Comparison of ENCODE assay signal across 33 cellular contexts in the genomic region with DNA sequence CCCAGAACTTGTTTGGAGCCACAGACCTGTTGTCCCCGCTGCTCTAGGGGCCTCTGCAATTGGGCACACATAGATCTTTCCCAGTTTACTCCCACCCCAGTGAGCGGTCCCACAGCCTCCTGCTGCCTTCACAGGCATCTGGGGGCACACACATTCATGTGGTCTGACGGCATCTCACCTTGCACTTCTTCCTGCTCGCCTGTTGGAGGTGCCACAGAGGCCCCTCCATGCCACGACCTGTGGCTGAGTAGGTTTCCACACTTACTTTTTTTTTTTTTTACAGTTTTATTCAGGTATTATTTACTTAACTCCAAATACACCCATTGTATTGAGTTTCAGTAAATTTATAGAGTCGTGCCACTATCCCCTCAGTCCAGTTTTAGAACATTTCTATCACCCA.
A peak's percentile ranks its signal among the peaks of the same experiment; 100 is the strongest.
DNase-seq lines count a peak whose midpoint lies in the region; ATAC-seq and TF ChIP-seq lines count a peak whose summit lies in the region.
"Had no signal": no experiment of that assay in that cellular context is flagged by ENCODE, and none has a peak within 500 bp of the region (broad histone marks: within the 10 kb centered on the region; RNA-seq: fewer than 3 reads in every experiment).

No MANE protein-coding gene starts in this region.

- H4K20me1 ChIP-seq in GM23338 (replicated peaks; ENCODE audit: insufficient read depth) = no peaks in the 10 kb centered on the region

- no peaks in the 10 kb centered on the region for H3K79me2 ChIP-seq in GM23338 (replicated peaks; ENCODE audit: insufficient read depth)

- H3K4me3 Mint-ChIP-seq in GM23338 (no peak overlapping the region), WTC11 (no peak overlapping the region)
- H3K4me3 Mint-ChIP-seq: effector memory CD8-positive, alpha-beta T cell; mesothelial cell of epicardium; T-helper 2 cell treated with Interferon-gamma antibody and Interleukin-4, amounts not matched to agents 5 μg/mL and 100 μg/mL, for 36 hours had no signal

- no peaks in the 10 kb centered on the region for H3K4me1 ChIP-seq in BE2C
- H3K4me1 ChIP-seq in GM23338 (ENCODE audit: insufficient read depth) = no peaks in the 10 kb centered on the region; the same call in 1 of the 2 replicates
- peaks cover 0 to 4% of the 10 kb centered on the region in 2 donors for H3K4me1 ChIP-seq in neuronal stem cell (ENCODE audit: control insufficient read depth in 2 of 2, insufficient read depth in 1 of 2, low read depth in 1 of 2, low read length in 2 of 2)
- H3K4me1 ChIP-seq: Caco-2, colonic mucosa, Peyer's patch, psoas muscle, tibial nerve had no signal

- no peaks in the 10 kb centered on the region for H3K9me2 ChIP-seq in GM23338 (ENCODE audit: insufficient read depth)

- H3K9me3 Mint-ChIP-seq in GM23338 = peaks cover 26% of the 10 kb centered on the region
- peaks cover 35% of the 10 kb centered on the region for H3K9me3 Mint-ChIP-seq in WTC11

- ATAC-seq in GM23338 = peak; percentile 39
- peak; percentile 58 for ATAC-seq in WTC11
- ATAC-seq in HG03045 (IDR thresholded peaks at IDR 0.05; ENCODE audit: unreplicated experiment) = no peak
- ATAC-seq: activated naive CD4-positive, alpha-beta T cell treated with anti-CD3 and anti-CD28 coated beads, Interleukin-2, amount 50 U/mL, for 72 hours; effector memory CD8-positive, alpha-beta T cell; HepG2; psoas muscle had no signal

- H2AK5ac ChIP-seq in neuronal stem cell (ENCODE audit: low read depth, low read length) = no peak overlapping the region

- H3K9me3 ChIP-seq in BE2C (no peaks in the 10 kb centered on the region; the same call in 1 of the 2 replicates), neuronal stem cell (replicated peaks in 1 of 2; ENCODE audit: control insufficient read depth in 2 of 2, insufficient read depth in 1 of 2, low read depth in 1 of 2, low read length in 2 of 2) (peaks cover 4 to 7% of the 10 kb centered on the region in 2 donors)

- POLR2A ChIA-PET in WTC11 (lab: Charles Lee) = interaction anchor here (0.5 kb wide), 1 partner anchor 277 kb away, joined by 3 read pairs; no protein-coding TSS in a partner anchor

- H3K27ac ChIP-seq in GM23338 (ENCODE audit: low read depth) = no peak overlapping the region
- no peak overlapping the region for H3K27ac ChIP-seq in neuronal stem cell (replicated peaks; ENCODE audit: low read length)
- H3K27ac ChIP-seq: C4-2B, colonic mucosa, Peyer's patch, psoas muscle, tibial nerve had no signal

- H3K79me1 ChIP-seq in neuronal stem cell (ENCODE audit: low read depth, low read length) = no peaks in the 10 kb centered on the region

- no peak overlapping the region for H2BK5ac ChIP-seq in neuronal stem cell (ENCODE audit: low read length)

- H3K4me2 ChIP-seq in GM23338 (no peak overlapping the region), neuronal stem cell (ENCODE audit: insufficient read depth, low read length, poor library complexity, severe bottlenecking) (no peak overlapping the region)

- CTCF ChIA-PET in WTC11 (lab: Charles Lee) = interaction anchor here (0.7 to 2.0 kb wide), 9 partner anchors 9 to 171 kb away, joined by 3 to 14 read pairs (median 6); no protein-coding TSS in a partner anchor

- H3K27ac Mint-ChIP-seq in GM23338 = no peak overlapping the region
- H3K27ac Mint-ChIP-seq in WTC11 = no peak overlapping the region
- H3K27ac Mint-ChIP-seq: activated naive CD4-positive, alpha-beta T cell treated with anti-CD3 and anti-CD28 coated beads, Interleukin-2, amount 50 U/mL, for 72 hours; effector memory CD8-positive, alpha-beta T cell; mesothelial cell of epicardium; T-helper 2 cell treated with Interferon-gamma antibody and Interleukin-4, amounts not matched to agents 5 μg/mL and 100 μg/mL, for 36 hours had no signal

- no peak overlapping the region for H4K91ac ChIP-seq in neuronal stem cell (ENCODE audit: low read depth, low read length, poor library complexity)

- H3K36me3 Mint-ChIP-seq in GM23338 (ENCODE audit: low read depth) (peaks cover 20% of the 10 kb centered on the region), WTC11 (peaks cover 24% of the 10 kb centered on the region)
- H3K36me3 Mint-ChIP-seq: mesothelial cell of epicardium had no signal

- H2BK120ac ChIP-seq in neuronal stem cell (ENCODE audit: low read depth, low read length) = no peak overlapping the region

- no peak overlapping the region for H3K23ac ChIP-seq in neuronal stem cell (ENCODE audit: low read depth, low read length, poor library complexity)

- no peak overlapping the region for H3K4me3 ChIP-seq in BE2C (ENCODE audit: low read depth, low read length)
- no peak overlapping the region for H3K4me3 ChIP-seq in GM23338
- no peak overlapping the region for H3K4me3 ChIP-seq in neuronal stem cell (ENCODE audit: low read length in 2 of 2)
- H3K4me3 ChIP-seq: colonic mucosa, Peyer's patch, psoas muscle, tibial nerve had no signal

- H3K9ac ChIP-seq in neuronal stem cell (ENCODE audit: low read depth, low read length, poor library complexity) = no peak overlapping the region

- no peak overlapping the region for H2BK12ac ChIP-seq in neuronal stem cell (ENCODE audit: low read length)

- H3K27me3 ChIP-seq in BE2C (no peaks in the 10 kb centered on the region), GM23338 (ENCODE audit: insufficient read depth) (no peaks in the 10 kb centered on the region), neuronal stem cell (ENCODE audit: control insufficient read depth in 3 of 3, insufficient read depth in 3 of 3, low read depth in 1 of 3, low read length in 3 of 3) (peaks cover 0 to 15% (median 2%) of the 10 kb centered on the region in 3 experiments)
- H3K27me3 ChIP-seq: colonic mucosa, Peyer's patch had no signal

- DNase-seq in BE2C = no peak
- DNase-seq in GM23338 (ENCODE audit: low spot score) = peak; percentile 52
- DNase-seq in WTC11 (ENCODE audit: low spot score) = no peak
- DNase-seq in neuronal stem cell (ENCODE audit: low spot score) = no peak
- DNase-seq in inferior parietal cortex (ENCODE audit: extremely low spot score) = no peak
- no peak for DNase-seq in G401 (ENCODE audit: low spot score)
- DNase-seq: activated CD4-positive, alpha-beta T cell treated with anti-CD3 and anti-CD28 coated beads for 48 hours; activated CD8-positive, alpha-beta memory T cell treated with anti-CD3 and anti-CD28 coated beads for 24 hours; activated effector memory CD4-positive, alpha-beta T cell treated with Interleukin-2 at 50 U/mL for 16 hours; activated T-cell treated with anti-CD3 and anti-CD28 coated beads, Interleukin-2, amount 50 U/mL, for 1 hour; anterior cingulate cortex; Caco-2; colonic mucosa; DMS79; effector memory CD8-positive, alpha-beta T cell; Kasumi-1; naive B cell; NCI-H1436 treated with DMSO at 0.1 percent for 48 hours; NCI-H2107; NCI-H345; NCI-H69; nucleus accumbens; psoas muscle; SHP77; stimulated activated CD4-positive, alpha-beta T cell treated with anti-CD3 and anti-CD28 coated beads, Interleukin-4, amount 100 ng/mL, for 1 hour had no signal

- no peak overlapping the region for H4K8ac ChIP-seq in neuronal stem cell (ENCODE audit: low read depth, low read length)

- H3K4me1 Mint-ChIP-seq in GM23338 = peaks cover 13% of the 10 kb centered on the region
- H3K4me1 Mint-ChIP-seq in WTC11 = peaks cover 13% of the 10 kb centered on the region
- H3K4me1 Mint-ChIP-seq: naive B cell had no signal

- in situ Hi-C loops in G401 (cut with HindIII; ENCODE audit: low sequenced_read_pairs) = no loop called here

- WGBS in neuronal stem cell (ENCODE audit: extremely low coverage in 2 of 2, insufficient read length in 2 of 2, insufficient replicate concordance in 1 of 2), 2 donors = no CpG with 5 or more reads among the region's 6 CpGs

- H3K14ac ChIP-seq in neuronal stem cell (ENCODE audit: low read length) = no peak overlapping the region

- peak overlapping the region; percentile 46 for H2BK15ac ChIP-seq in neuronal stem cell (ENCODE audit: low read length)

- no peaks in the 10 kb centered on the region for H3F3A ChIP-seq in GM23338 (replicated peaks; ENCODE audit: low read depth)

- H3K4ac ChIP-seq in neuronal stem cell (ENCODE audit: low read length) = no peak overlapping the region

- H3K27me3 Mint-ChIP-seq in GM23338 (ENCODE audit: insufficient read depth, low read depth, poor library complexity) = no peaks in the 10 kb centered on the region
- H3K27me3 Mint-ChIP-seq in WTC11 (ENCODE audit: low read depth) = peaks cover 19% of the 10 kb centered on the region

- 0 out of 2 replicates have a peak, but pooled peaks have one; percentile 5 for TF ChIP-seq CTCF in BE2C (IDR thresholded peaks at IDR 0.05; ENCODE audit: low read depth, low read length)
- peak; percentile 50 to 53 for TF ChIP-seq CTCF in GM23338 (conservative IDR thresholded peaks at IDR 0.05; ENCODE audit: low read depth in 2 of 2)
- TF ChIP-seq CTCF in WTC11 (IDR thresholded peaks at IDR 0.05) = no peak; the same call in 1 of the 2 replicates

- no peak overlapping the region for H3K18ac ChIP-seq in neuronal stem cell (ENCODE audit: low read length)

- 0 out of 2 replicates have a peak overlapping the region, but pooled peaks have one; percentile 23 for H2AFZ ChIP-seq in GM23338
- H2AFZ ChIP-seq in neuronal stem cell (ENCODE audit: low read length) = no peak overlapping the region

- H3K36me3 ChIP-seq in BE2C (no peaks in the 10 kb centered on the region), GM23338 (ENCODE audit: insufficient read depth) (peaks cover 5% of the 10 kb centered on the region; the same call in 1 of the 2 replicates), neuronal stem cell (replicated peaks in 1 of 2; ENCODE audit: control insufficient read depth in 2 of 2, insufficient read depth in 2 of 2, low read length in 2 of 2) (no peaks in the 10 kb centered on the region)
- H3K36me3 ChIP-seq: colonic mucosa, Peyer's patch, tibial nerve had no signal

TF ChIP-seq in GM23338, 12 proteins besides CTCF, POLR2A, EP300 and RAD21 (continues in another document):
- no peak for TF ChIP-seq EZH2phosphoT487 (IDR thresholded peaks at IDR 0.05; ENCODE audit: unreplicated experiment)
- no peak for TF ChIP-seq NANOG (IDR thresholded peaks at IDR 0.05; ENCODE audit: borderline replicate concordance)

TF ChIP-seq in WTC11, 78 proteins besides CTCF, POLR2A, EP300 and RAD21 (continues in another document):
- TF ChIP-seq, protein P1, sequence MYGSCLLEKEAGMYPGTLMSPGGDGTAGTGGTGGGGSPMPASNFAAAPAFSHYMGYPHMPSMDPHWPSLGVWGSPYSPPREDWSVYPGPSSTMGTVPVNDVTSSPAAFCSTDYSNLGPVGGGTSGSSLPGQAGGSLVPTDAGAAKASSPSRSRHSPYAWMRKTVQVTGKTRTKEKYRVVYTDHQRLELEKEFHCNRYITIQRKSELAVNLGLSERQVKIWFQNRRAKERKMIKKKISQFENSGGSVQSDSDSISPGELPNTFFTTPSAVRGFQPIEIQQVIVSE (CRISPR knock-in tag; IDR thresholded peaks at IDR 0.05; ENCODE audit: borderline replicate concordance) = no peak
- TF ChIP-seq KAT7 (CRISPR knock-in tag; IDR thresholded peaks at IDR 0.05; ENCODE audit: borderline replicate concordance) (no peak), TEAD4 (CRISPR knock-in tag; IDR thresholded peaks at IDR 0.05) (no peak), NFYB (CRISPR knock-in tag; conservative IDR thresholded peaks at IDR 0.05; ENCODE audit: low read depth) (no peak), FOXP1 (CRISPR knock-in tag; IDR thresholded peaks at IDR 0.05; ENCODE audit: borderline replicate concordance) (no peak), ZNF219 (CRISPR knock-in tag; IDR thresholded peaks at IDR 0.05; ENCODE audit: borderline replicate concordance) (no peak), ZNF317 (CRISPR knock-in tag; IDR thresholded peaks at IDR 0.05; ENCODE audit: borderline replicate concordance, low read depth) (no peak)
